Comparison of ENCODE assay signal across 1 cellular context in genomic region chr12:2034633-2035420, GRCh38.
TF ChIP-seq lines count a peak whose summit lies in the region.

No MANE protein-coding gene starts in this region.

TF ChIP-seq in HepG2, 621 proteins besides CTCF, POLR2A, EP300 and RAD21 (continues in another document):
- no peak for TF ChIP-seq ZFYVE20 (CRISPR knock-in tag; IDR thresholded peaks at IDR 0.05; ENCODE audit: borderline replicate concordance, low read depth)
- no peak for TF ChIP-seq NFYB (CRISPR knock-in tag; IDR thresholded peaks at IDR 0.05)
- no peak for TF ChIP-seq EHMT2 (IDR thresholded peaks at IDR 0.05; ENCODE audit: borderline replicate concordance, low read depth, low read length)
- no peak for TF ChIP-seq PBX2 (CRISPR knock-in tag; IDR thresholded peaks at IDR 0.05)
- TF ChIP-seq ZNF232 (CRISPR knock-in tag; IDR thresholded peaks at IDR 0.05; ENCODE audit: borderline replicate concordance) = peak; percentile 57; the same call in 1 of the 2 replicates
- TF ChIP-seq ZNF382 (CRISPR knock-in tag; IDR thresholded peaks at IDR 0.05; ENCODE audit: borderline replicate concordance) = no peak
- TF ChIP-seq ZNF766 (CRISPR knock-in tag; IDR thresholded peaks at IDR 0.05; ENCODE audit: borderline replicate concordance) = 0 out of 2 replicates have a peak, but pooled peaks have one; percentile 88
- TF ChIP-seq MEF2D (CRISPR knock-in tag; IDR thresholded peaks at IDR 0.05) = no peak
- TF ChIP-seq SAFB2 (CRISPR knock-in tag; IDR thresholded peaks at IDR 0.05; ENCODE audit: borderline replicate concordance, low read depth) = no peak; the same call in 1 of the 2 replicates
- TF ChIP-seq HOXA9 (CRISPR knock-in tag; IDR thresholded peaks at IDR 0.05; ENCODE audit: borderline replicate concordance) = 0 out of 2 replicates have a peak, but pooled peaks have one; percentile 34
- peak; percentile 78; the same call in 1 of the 2 replicates for TF ChIP-seq MTF2 (CRISPR knock-in tag; IDR thresholded peaks at IDR 0.05; ENCODE audit: borderline replicate concordance)
- TF ChIP-seq NPAS2 (CRISPR knock-in tag; IDR thresholded peaks at IDR 0.05; ENCODE audit: borderline replicate concordance) = no peak
- no peak for TF ChIP-seq ZNF773 (CRISPR knock-in tag; IDR thresholded peaks at IDR 0.05; ENCODE audit: borderline replicate concordance)
- TF ChIP-seq THAP11 (CRISPR knock-in tag; IDR thresholded peaks at IDR 0.05) = 0 out of 2 replicates have a peak, but pooled peaks have one; percentile 33
- TF ChIP-seq ZC3H13 (CRISPR knock-in tag; IDR thresholded peaks at IDR 0.05) = no peak
- no peak for TF ChIP-seq ZNF564 (CRISPR knock-in tag; IDR thresholded peaks at IDR 0.05)
- TF ChIP-seq ZNF143 (CRISPR knock-in tag; IDR thresholded peaks at IDR 0.05) = no peak
- TF ChIP-seq ELK4 (CRISPR knock-in tag; IDR thresholded peaks at IDR 0.05; ENCODE audit: borderline replicate concordance) = no peak
- TF ChIP-seq ZNF503 (CRISPR knock-in tag; IDR thresholded peaks at IDR 0.05) = no peak
- TF ChIP-seq NRL (CRISPR knock-in tag; IDR thresholded peaks at IDR 0.05; ENCODE audit: borderline replicate concordance) = no peak
- no peak for TF ChIP-seq ZNF569 (CRISPR knock-in tag; IDR thresholded peaks at IDR 0.05; ENCODE audit: borderline replicate concordance)
- TF ChIP-seq ZNF687 (CRISPR knock-in tag; IDR thresholded peaks at IDR 0.05) = peak; percentile 95
- TF ChIP-seq ZFP62 (CRISPR knock-in tag; IDR thresholded peaks at IDR 0.05) = no peak
- TF ChIP-seq ZSCAN29 (CRISPR knock-in tag; conservative IDR thresholded peaks at IDR 0.05) = no peak
- 0 out of 2 replicates have a peak, but pooled peaks have one; percentile 22 for TF ChIP-seq ZNF572 (CRISPR knock-in tag; IDR thresholded peaks at IDR 0.05)
- TF ChIP-seq TBX3 (IDR thresholded peaks at IDR 0.05; ENCODE audit: borderline replicate concordance) = no peak
- 0 out of 2 replicates have a peak, but pooled peaks have one; percentile 66 for TF ChIP-seq ZNF709 (CRISPR knock-in tag; IDR thresholded peaks at IDR 0.05)
- no peak for TF ChIP-seq ZNF275 (CRISPR knock-in tag; IDR thresholded peaks at IDR 0.05; ENCODE audit: borderline replicate concordance)
- no peak; the same call in 1 of the 2 replicates for TF ChIP-seq ZNF607 (CRISPR knock-in tag; IDR thresholded peaks at IDR 0.05; ENCODE audit: borderline replicate concordance)
- peak; percentile 27; the same call in 1 of the 2 replicates for TF ChIP-seq ZXDC (CRISPR knock-in tag; IDR thresholded peaks at IDR 0.05)
- no peak for TF ChIP-seq TCF12 (IDR thresholded peaks at IDR 0.05)
- TF ChIP-seq TCF12 (CRISPR knock-in tag; IDR thresholded peaks at IDR 0.05) = no peak
- TF ChIP-seq NFE2L1 (CRISPR knock-in tag; IDR thresholded peaks at IDR 0.05; ENCODE audit: borderline replicate concordance) = no peak
- peak; percentile 47 for TF ChIP-seq AGO1 (IDR thresholded peaks at IDR 0.05; ENCODE audit: low read depth, low read length, poor library complexity, severe bottlenecking)
- TF ChIP-seq HNRNPL (IDR thresholded peaks at IDR 0.05; ENCODE audit: low read depth, low read length) = no peak
- 0 out of 2 replicates have a peak, but pooled peaks have one; percentile 19 for TF ChIP-seq FOSL2 (CRISPR knock-in tag; IDR thresholded peaks at IDR 0.05)
- no peak for TF ChIP-seq HNF1B (CRISPR knock-in tag; IDR thresholded peaks at IDR 0.05)
- TF ChIP-seq KDM1A (CRISPR knock-in tag; IDR thresholded peaks at IDR 0.05) = no peak
- no peak for TF ChIP-seq BATF2 (CRISPR knock-in tag; IDR thresholded peaks at IDR 0.05)
- TF ChIP-seq LCORL (IDR thresholded peaks at IDR 0.05) = no peak
- no peak for TF ChIP-seq LCORL (CRISPR knock-in tag; IDR thresholded peaks at IDR 0.05)
- TF ChIP-seq ZNF747 (CRISPR knock-in tag; IDR thresholded peaks at IDR 0.05; ENCODE audit: borderline replicate concordance) = no peak
- no peak for TF ChIP-seq BRCA1 (CRISPR knock-in tag; IDR thresholded peaks at IDR 0.05)
- TF ChIP-seq ZNF770 (CRISPR knock-in tag; IDR thresholded peaks at IDR 0.05) = no peak
- TF ChIP-seq MNT (IDR thresholded peaks at IDR 0.05) = no peak
- no peak for TF ChIP-seq HMGA1 (CRISPR knock-in tag; conservative IDR thresholded peaks at IDR 0.05)
- TF ChIP-seq ZNF230 (CRISPR knock-in tag; IDR thresholded peaks at IDR 0.05) = no peak
- no peak; the same call in 1 of the 2 replicates for TF ChIP-seq ZBTB38 (CRISPR knock-in tag; IDR thresholded peaks at IDR 0.05)
- TF ChIP-seq ZFP41 (CRISPR knock-in tag; IDR thresholded peaks at IDR 0.05; ENCODE audit: borderline replicate concordance) = no peak
- no peak for TF ChIP-seq TRIM24 (CRISPR knock-in tag; IDR thresholded peaks at IDR 0.05)
